Comparison of ENCODE assay signal across 25 cellular contexts in genomic region chr13:113964251-113964995, GRCh38. TPM values are rescaled to one million over a fixed set of nuclear protein-coding genes. Genes with fewer than 3 reads are reported as not detected.
"Had no signal": no experiment of that assay in that cellular context is flagged by ENCODE, and none has a peak within 500 bp of the region (broad histone marks: within the 10 kb centered on the region; RNA-seq: fewer than 3 reads in every experiment).

No MANE protein-coding gene starts in this region.

- H3K36me3 ChIP-seq: adrenal gland, esophagus squamous epithelium, gastrocnemius medialis had no signal

- H3K9me3 ChIP-seq: adrenal gland, gastrocnemius medialis, tibial artery had no signal

- H3K4me3 ChIP-seq: adrenal gland, coronary artery, esophagus squamous epithelium, gastrocnemius medialis, tibial artery had no signal

- H3K4me1 ChIP-seq: adrenal gland, esophagus squamous epithelium, gastrocnemius medialis, parathyroid adenoma, tibial artery had no signal

- FAIRE-seq: astrocyte, keratinocyte had no signal

- H3K27me3 ChIP-seq: adrenal gland, esophagus squamous epithelium, gastrocnemius medialis, tibial artery had no signal

- H3K27ac ChIP-seq: adrenal gland, coronary artery, esophagus squamous epithelium, gastrocnemius medialis, parathyroid adenoma, tibial artery had no signal

- DNase-seq: activated CD4-positive, alpha-beta T cell treated with anti-CD3 and anti-CD28 coated beads for 36 hours; activated CD4-positive, alpha-beta T cell treated with anti-CD3 and anti-CD28 coated beads, Interleukin-2, amount 50 U/mL, for 4 hours; activated CD8-positive, alpha-beta memory T cell treated with anti-CD3 and anti-CD28 coated beads for 24 hours; activated CD8-positive, alpha-beta memory T cell treated with anti-CD3 and anti-CD28 coated beads, Interleukin-2, amount 50 U/mL, for 4 hours; activated naive CD4-positive, alpha-beta T cell; activated T-cell treated with anti-CD3 and anti-CD28 coated beads, Interleukin-2, amount 50 U/mL, for 24 hours; esophagus squamous epithelium; gastrocnemius medialis; nucleus accumbens; stimulated activated CD4-positive, alpha-beta T cell treated with anti-CD3 and anti-CD28 coated beads, Interleukin-1b, Interleukin-23, amount 100 ng/mL, for 48 hours; stimulated activated naive CD8-positive, alpha-beta T cell treated with anti-CD3 and anti-CD28 coated beads, Interleukin-15, amount 100 ng/mL, for 72 hours; T-helper 1 cell; T-helper 9 cell; tibial artery had no signal

- ATAC-seq: activated CD4-positive, alpha-beta T cell treated with anti-CD3 and anti-CD28 coated beads for 36 hours; activated T-helper 17 cell treated with anti-CD3 and anti-CD28 coated beads, Interleukin-2, amount 50 U/mL, for 72 hours; gastrocnemius medialis; left lobe of liver; stimulated activated effector memory CD8-positive, alpha-beta T cell treated with anti-CD3 and anti-CD28 coated beads, Interleukin-12 subunit alpha, Interleukin-12 subunit beta, amount 100 ng/mL, for 72 hours; stimulated activated naive CD8-positive, alpha-beta T cell treated with anti-CD3 and anti-CD28 coated beads, Interleukin-15, amount 100 ng/mL, for 72 hours; WTC11 had no signal

RNA-seq across cellular contexts. Expression of gene C13orf46, which starts 9.5 kb away (rescaled TPM):
- total RNA-seq: esophagus squamous epithelium, myocyte had no signal
- polyA plus RNA-seq: keratinocyte, neural cell had no signal
